ENCODE assay signal across 31 cellular contexts in genomic region chr4:6063684-6064083, GRCh38. TPM values are rescaled to one million over a fixed set of nuclear protein-coding genes. Genes with fewer than 3 reads are reported as not detected.
"Had no signal": no experiment of that assay in that cellular context is flagged by ENCODE, and none has a peak within 500 bp of the region (broad histone marks: within the 10 kb centered on the region; RNA-seq: fewer than 3 reads in every experiment).

No MANE protein-coding gene starts in this region.

- H3K36me3 ChIP-seq: ascending aorta, breast epithelium, cardiac muscle cell had no signal

- DNase-seq: activated B cell treated with CpG ODN at 0.5 μM for 24 hours; activated CD4-positive, alpha-beta T cell treated with anti-CD3 and anti-CD28 coated beads for 48 hours; activated CD4-positive, alpha-beta T cell treated with anti-CD3 and anti-CD28 coated beads, Interleukin-2, amount 50 U/mL, for 1 hour; activated CD4-positive, alpha-beta T cell treated with anti-CD3 and anti-CD28 coated beads, Interleukin-2, amount 50 U/mL, for 48 hours; activated CD8-positive, alpha-beta memory T cell treated with anti-CD3 and anti-CD28 coated beads for 24 hours; activated CD8-positive, alpha-beta T cell treated with anti-CD3 and anti-CD28 coated beads for 36 hours; activated effector memory CD4-positive, alpha-beta T cell treated with Interleukin-2 at 50 U/mL for 16 hours; activated gamma-delta T cell treated with Interleukin-2 at 50 U/mL for 16 hours; activated naive CD4-positive, alpha-beta T cell treated with anti-CD3 and anti-CD28 coated beads, Interleukin-2, amount 50 U/mL, for 16 hours; activated naive CD4-positive, alpha-beta T cell treated with Interleukin-2 at 50 U/mL for 16 hours; activated naive CD8-positive, alpha-beta T cell treated with anti-CD3 and anti-CD28 coated beads, Interleukin-2, amount 10 ng/mL, durations not matched to agents 7 days and 5 days; activated T-cell treated with anti-CD3 and anti-CD28 coated beads, Interleukin-2, amount 50 U/mL, for 4 hours; central memory CD4-positive, alpha-beta T cell; cerebellar nuclear complex; dorsolateral prefrontal cortex; effector memory CD4-positive, alpha-beta T cell; endodermal cell; foreskin fibroblast; T-helper 1 cell; T-helper 17 cell; T1000; WERI-Rb-1 had no signal

- H3K27me3 Mint-ChIP-seq: activated B cell treated with CpG ODN at 0.5 μM for 24 hours; activated CD8-positive, alpha-beta T cell treated with anti-CD3 and anti-CD28 coated beads for 36 hours; activated T-helper 17 cell treated with anti-CD3 and anti-CD28 coated beads, Interleukin-2, amount 50 U/mL, for 72 hours; dendritic cell treated with granulocyte-macrophage colony-stimulating factor and Interleukin-4, amounts not matched to agents 40 ng/mL and 50 ng/mL, for 4 days; T-helper 17 cell had no signal

- H3K4me1 ChIP-seq: ascending aorta, breast epithelium had no signal

- H3K27me3 ChIP-seq: ascending aorta, breast epithelium, cardiac muscle cell, dorsolateral prefrontal cortex had no signal

- H3K4me1 Mint-ChIP-seq: activated B cell treated with CpG ODN at 0.5 μM for 24 hours; activated naive CD8-positive, alpha-beta T cell treated with anti-CD3 and anti-CD28 coated beads, Interleukin-2, amount 10 ng/mL, durations not matched to agents 7 days and 5 days; activated T-helper 17 cell treated with anti-CD3 and anti-CD28 coated beads, Interleukin-2, amount 50 U/mL, for 72 hours; brain; endodermal cell; T-helper 17 cell had no signal

- H3K27ac ChIP-seq: ascending aorta, breast epithelium, cardiac muscle cell, coronary artery, WERI-Rb-1 had no signal

- H3K4me3 ChIP-seq: ascending aorta, breast epithelium, cardiac muscle cell, coronary artery, dorsolateral prefrontal cortex had no signal

- H3K27ac Mint-ChIP-seq: activated B cell treated with CpG ODN at 0.5 μM for 24 hours; activated CD8-positive, alpha-beta T cell treated with anti-CD3 and anti-CD28 coated beads for 36 hours; activated naive CD8-positive, alpha-beta T cell treated with anti-CD3 and anti-CD28 coated beads, Interleukin-2, amount 10 ng/mL, durations not matched to agents 7 days and 5 days; activated T-helper 17 cell treated with anti-CD3 and anti-CD28 coated beads, Interleukin-2, amount 50 U/mL, for 72 hours; brain; dendritic cell treated with granulocyte-macrophage colony-stimulating factor and Interleukin-4, amounts not matched to agents 40 ng/mL and 50 ng/mL, for 4 days; endodermal cell; T-helper 17 cell; T-helper 2 cell treated with Interferon-gamma antibody and Interleukin-4, amounts not matched to agents 5 μg/mL and 100 μg/mL, for 36 hours had no signal

- H3K4me3 Mint-ChIP-seq: activated B cell treated with CpG ODN at 0.5 μM for 24 hours; activated CD8-positive, alpha-beta T cell treated with anti-CD3 and anti-CD28 coated beads for 36 hours; activated naive CD8-positive, alpha-beta T cell treated with anti-CD3 and anti-CD28 coated beads, Interleukin-2, amount 10 ng/mL, durations not matched to agents 7 days and 5 days; activated T-cell treated with anti-CD3 and anti-CD28 coated beads, Interleukin-2, amount 50 U/mL, for 4 hours; activated T-helper 17 cell treated with anti-CD3 and anti-CD28 coated beads, Interleukin-2, amount 50 U/mL, for 72 hours; brain; dendritic cell treated with granulocyte-macrophage colony-stimulating factor and Interleukin-4, amounts not matched to agents 40 ng/mL and 50 ng/mL, for 4 days; endodermal cell; T-helper 17 cell; T-helper 2 cell treated with Interferon-gamma antibody and Interleukin-4, amounts not matched to agents 5 μg/mL and 100 μg/mL, for 36 hours had no signal

RNA-seq across cellular contexts. Expression of gene C4orf50, which starts 45.5 kb away (rescaled TPM):
- total RNA-seq: activated B cell treated with CpG ODN at 0.5 μM for 24 hours, ascending aorta, epithelial cell of proximal tubule had no signal
- polyA plus RNA-seq: cardiac muscle cell had no signal
